17 cellular contexts compared by ENCODE assay signal in the genomic region with DNA sequence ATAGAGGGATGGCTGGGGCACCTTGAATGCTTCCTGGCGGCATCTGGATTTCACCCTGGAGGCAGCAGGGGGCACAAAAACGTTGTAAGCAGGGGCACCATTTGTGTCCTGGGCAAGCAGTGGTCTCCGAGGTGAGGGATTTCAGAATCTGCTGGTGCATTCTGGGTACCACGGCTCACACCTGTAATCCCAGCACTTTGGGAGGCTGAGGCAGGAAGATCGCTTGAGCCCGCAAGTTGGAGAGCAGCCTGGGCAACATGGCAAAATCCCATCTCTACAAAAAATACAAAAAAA. TPM values are rescaled to one million over a fixed set of nuclear protein-coding genes. Genes with fewer than 3 reads are reported as not detected.
A peak's percentile ranks its signal among the peaks of the same experiment; 100 is the strongest.
DNase-seq lines count a peak whose midpoint lies in the region; ATAC-seq, FAIRE-seq and TF ChIP-seq lines count a peak whose summit lies in the region.
"Had no signal": no experiment of that assay in that cellular context is flagged by ENCODE, and none has a peak within 500 bp of the region (broad histone marks: within the 10 kb centered on the region; RNA-seq: fewer than 3 reads in every experiment).

No MANE protein-coding gene starts in this region.

- no peak for DNase-seq in left ventricle myocardium inferior
- DNase-seq in Right ventricle myocardium inferior (ENCODE audit: missing footprints), result no peak
- no peak for DNase-seq in astrocyte (ENCODE audit: low read depth)
- DNase-seq in naive thymus-derived CD8-positive, alpha-beta T cell, result no peak
- no peak for DNase-seq in NCI-H1694 treated with DMSO at 0.1 percent for 48 hours (lab: John Stamatoyannopoulos, UW)
- no peak for DNase-seq in right atrium auricular region (ENCODE audit: low spot score)
- DNase-seq in NCI-H1436 treated with DMSO at 0.1 percent for 48 hours (lab: John Stamatoyannopoulos, UW), result no peak
- DNase-seq: activated CD4-positive, alpha-beta T cell treated with anti-CD3 and anti-CD28 coated beads for 48 hours; MG63; NCI-H774; stimulated activated CD4-positive, alpha-beta T cell treated with anti-CD3 and anti-CD28 coated beads, Interleukin-1b, Interleukin-23, amount 100 ng/mL, for 48 hours; T-helper 9 cell had no signal

- no peak for TF ChIP-seq CTCF in left ventricle myocardium inferior (IDR thresholded peaks at IDR 0.05; ENCODE audit: borderline replicate concordance)
- no peak for TF ChIP-seq CTCF in astrocyte (IDR thresholded peaks at IDR 0.05; ENCODE audit: insufficient read depth, low read depth, low read length)
- TF ChIP-seq CTCF in right atrium auricular region (IDR thresholded peaks at IDR 0.05), result no peak

- peak overlapping the region; percentile 11 for H3K9ac ChIP-seq in astrocyte (ENCODE audit: low read length)

- intact Hi-C loops in left ventricle myocardium inferior (cut with micrococcal nuclease), result no loop called here
- intact Hi-C loops in Right ventricle myocardium inferior (cut with DNase I), result no loop called here

- H3K9me3 Mint-ChIP-seq in astrocyte (ENCODE audit: unreplicated experiment), result no peaks in the 10 kb centered on the region
- H3K9me3 Mint-ChIP-seq in naive thymus-derived CD8-positive, alpha-beta T cell, result no peaks in the 10 kb centered on the region

- peaks cover 15% of the 10 kb centered on the region for H3K4me1 Mint-ChIP-seq in astrocyte (ENCODE audit: low read depth, unreplicated experiment)
- peaks cover 14 to 41% (median 30%) of the 10 kb centered on the region in 4 donors for H3K4me1 Mint-ChIP-seq in naive thymus-derived CD8-positive, alpha-beta T cell

- H3K9me3 ChIP-seq in left ventricle myocardium inferior (replicated peaks), result peaks cover 10% of the 10 kb centered on the region
- H3K9me3 ChIP-seq in astrocyte (ENCODE audit: insufficient read depth, low read depth, low read length), result no peaks in the 10 kb centered on the region
- H3K9me3 ChIP-seq in right atrium auricular region, result no peaks in the 10 kb centered on the region
- H3K9me3 ChIP-seq: body of pancreas, MG63, psoas muscle had no signal

- no peaks in the 10 kb centered on the region for H3K27me3 Mint-ChIP-seq in astrocyte (ENCODE audit: low read depth, unreplicated experiment)
- H3K27me3 Mint-ChIP-seq in naive thymus-derived CD8-positive, alpha-beta T cell, result no peaks in the 10 kb centered on the region

- H3K36me3 Mint-ChIP-seq in astrocyte (ENCODE audit: low read depth, unreplicated experiment), result no peaks in the 10 kb centered on the region
- H3K36me3 Mint-ChIP-seq in naive thymus-derived CD8-positive, alpha-beta T cell, result no peaks in the 10 kb centered on the region

- no peak overlapping the region for H3K4me3 ChIP-seq in left ventricle myocardium inferior
- H3K4me3 ChIP-seq in astrocyte (ENCODE audit: insufficient read depth, low read depth, low read length), result no peak overlapping the region
- H3K4me3 ChIP-seq in right atrium auricular region, result no peak overlapping the region
- H3K4me3 ChIP-seq: body of pancreas, MG63 had no signal

- peak overlapping the region; percentile 74 for H3K4me2 ChIP-seq in astrocyte (ENCODE audit: low read length)

- ATAC-seq in Right ventricle myocardium inferior, result no peak
- ATAC-seq in naive thymus-derived CD8-positive, alpha-beta T cell, result peak in 1 of 2 donors; percentile 7
- no peak for ATAC-seq in HG02938 (IDR thresholded peaks at IDR 0.05; ENCODE audit: unreplicated experiment)

- H3K27me3 ChIP-seq in left ventricle myocardium inferior (ENCODE audit: low read depth), result no peaks in the 10 kb centered on the region
- no peaks in the 10 kb centered on the region for H3K27me3 ChIP-seq in astrocyte (ENCODE audit: insufficient read depth, low read length)
- no peaks in the 10 kb centered on the region for H3K27me3 ChIP-seq in right atrium auricular region
- H3K27me3 ChIP-seq: body of pancreas, dorsolateral prefrontal cortex, MG63 had no signal

- H3K36me3 ChIP-seq in left ventricle myocardium inferior (no peaks in the 10 kb centered on the region), astrocyte (ENCODE audit: insufficient read depth, low read length) (no peaks in the 10 kb centered on the region), right atrium auricular region (no peaks in the 10 kb centered on the region)
- H3K36me3 ChIP-seq: MG63 had no signal

- POLR2A ChIA-PET in naive thymus-derived CD8-positive, alpha-beta T cell (lab: Charles Lee), result interaction anchor here (0.7 to 4.7 kb wide), 7 partner anchors 13 to 150 kb away, joined by 3 to 22 read pairs (median 4); partner anchors contain the start of genes TADA2B and TBC1D14

- H4K20me1 ChIP-seq in astrocyte (ENCODE audit: insufficient read depth, low read length), result no peaks in the 10 kb centered on the region

- no peak for FAIRE-seq in astrocyte (lab: Jason Lieb, UNC)

- H3K79me2 ChIP-seq in astrocyte (ENCODE audit: insufficient read depth, low read length), result no peaks in the 10 kb centered on the region

- H3K27ac Mint-ChIP-seq in astrocyte (ENCODE audit: unreplicated experiment), result peak overlapping the region; percentile 1
- peak overlapping the region in 8 of 10 donors; percentile 45 to 80 (median 69) for H3K27ac Mint-ChIP-seq in naive thymus-derived CD8-positive, alpha-beta T cell

- H3K27ac ChIP-seq in left ventricle myocardium inferior (replicated peaks), result peak overlapping the region; percentile 43
- H3K27ac ChIP-seq in astrocyte (ENCODE audit: low read depth, low read length), result no peak overlapping the region
- H3K27ac ChIP-seq in right atrium auricular region, result no peak overlapping the region
- H3K27ac ChIP-seq: GM23248 had no signal

- no peak overlapping the region for H2AFZ ChIP-seq in astrocyte (ENCODE audit: low read depth, low read length)

- H3K4me3 Mint-ChIP-seq in astrocyte (ENCODE audit: unreplicated experiment), result no peak overlapping the region
- H3K4me3 Mint-ChIP-seq in naive thymus-derived CD8-positive, alpha-beta T cell, result peak overlapping the region in 6 of 10 donors; percentile 48 to 76 (median 60)

- H3K4me1 ChIP-seq in left ventricle myocardium inferior (peaks cover 35% of the 10 kb centered on the region), astrocyte (ENCODE audit: insufficient read depth, low read length) (peaks cover 13% of the 10 kb centered on the region), right atrium auricular region (peaks cover 0 to 32% of the 10 kb centered on the region in 2 donors)

RNA-seq across cellular contexts. Expression of gene TBC1D14, which starts 16.8 kb away (rescaled TPM):
- total RNA-seq in left ventricle myocardium inferior, result 36.1 TPM
- total RNA-seq in Right ventricle myocardium inferior, result 36.1 TPM
- 25.8 and 30.4 TPM in 2 replicates for total RNA-seq in astrocyte
- 10 to 100 TPM; 77.3 to 78.2 TPM for total RNA-seq in naive thymus-derived CD8-positive, alpha-beta T cell
- polyA plus RNA-seq in naive thymus-derived CD8-positive, alpha-beta T cell, result 10 to 100 TPM; 34.8 to 47.0 (median 36.7) TPM
- total RNA-seq in right atrium auricular region, result 10 to 100 TPM; 33.7 to 34.0 TPM
